Comparison of ENCODE assay signal across 6 cellular contexts in genomic region chr17:75876190-75876937, GRCh38. TPM values are rescaled to one million over a fixed set of nuclear protein-coding genes. Genes with fewer than 3 reads are reported as not detected.
A peak's percentile ranks its signal among the peaks of the same experiment; 100 is the strongest.
DNase-seq lines count a peak whose midpoint lies in the region; ATAC-seq, FAIRE-seq and TF ChIP-seq lines count a peak whose summit lies in the region.

No MANE protein-coding gene starts in this region.

- DNase-seq in A549 (ENCODE audit: low read depth in 1 of 2, low spot score in 1 of 2): peak; percentile 74
- peak; percentile 86 for DNase-seq in NAMALWA (ENCODE audit: low spot score)
- peak; percentile 47 for DNase-seq in activated T-helper 9 cell treated with anti-CD3 and anti-CD28 coated beads, Interleukin-2, amount 50 U/mL, for 16 hours (ENCODE audit: low read depth)
- peak; percentile 88 for DNase-seq in left lobe of liver (ENCODE audit: low spot score)
- DNase-seq in thyroid gland: peak; percentile 84 to 89

- intact Hi-C loops in thyroid gland (cut with DNase I): no loop called here

- CTCF ChIA-PET in A549 (lab: Yijun Ruan, JAX): interaction anchor here (0.7 to 22.8 kb wide), 25 partner anchors 9 to 196 kb away, joined by 3 to 513 read pairs (median 5); partner anchors contain the start of genes GALK1, MRPL38, TRIM65 and UNK

- H3K27me3 ChIP-seq in thyroid gland: no peaks in the 10 kb centered on the region

- 0 out of 5 replicates have a peak, but pooled peaks of 1 of the 2 experiments have one; percentile 2 for TF ChIP-seq RAD21 in A549 (conservative IDR thresholded peaks at IDR 0.05 in 1 of 2, IDR thresholded peaks at IDR 0.05 in 1 of 2)

- H3K4me3 ChIP-seq in A549 (peak overlapping the region; percentile 85), thyroid gland (replicated peaks in 1 of 3) (peak overlapping the region in 1 of 3 donors; percentile 54)

- POLR2A ChIA-PET in A549 (lab: Yijun Ruan, JAX): interaction anchor here (0.6 to 4.9 kb wide), 6 partner anchors 20 to 104 kb away, joined by 5 to 52 read pairs (median 22); partner anchors contain the start of genes ACOX1, MRPL38, TEN1 and TRIM65

- no peak for TF ChIP-seq EP300 in A549 (IDR thresholded peaks at IDR 0.05)

- peak overlapping the region; percentile 92 to 94 for H3K27ac ChIP-seq in A549
- peak overlapping the region; percentile 91 to 93 (median 91) for H3K27ac ChIP-seq in thyroid gland

- peak overlapping the region; percentile 93 for H3K4me2 ChIP-seq in A549

- TF ChIP-seq CTCF in A549 (IDR thresholded peaks at IDR 0.05) (peak; percentile 24; the same call in 1 of the 3 replicates), thyroid gland (IDR thresholded peaks at IDR 0.05) (peak in 2 of 6 experiments; percentile 14 to 23)

- no peak for FAIRE-seq in A549 (lab: Jason Lieb, UNC)

- TF ChIP-seq POLR2A in A549 (IDR thresholded peaks at IDR 0.05; ENCODE audit: low read length) (0 out of 2 replicates have a peak, but pooled peaks have one; percentile 15), thyroid gland (IDR thresholded peaks at IDR 0.05) (peak in 1 of 2 donors; percentile 29)

- peaks cover 43% of the 10 kb centered on the region for H3K4me1 ChIP-seq in A549
- peaks cover 41 to 58% of the 10 kb centered on the region in 2 donors for H3K4me1 ChIP-seq in thyroid gland

- H3K9me3 ChIP-seq in A549 (no peaks in the 10 kb centered on the region), thyroid gland (no peaks in the 10 kb centered on the region)

- ATAC-seq in A549 (peak; percentile 38 to 62), left lobe of liver (peak; percentile 63), GM19395 (IDR thresholded peaks at IDR 0.05; ENCODE audit: unreplicated experiment) (no peak)

- WGBS in A549 (ENCODE audit: missing lambda C conversion rate): 3% methylated on average over 16 of the region's 26 CpGs
- WGBS in thyroid gland, 2 donors: 3 to 14% methylated on average over 11 to 16 of the region's 26 CpGs

- peaks cover 0 to 6% of the 10 kb centered on the region in 2 donors for H3K36me3 ChIP-seq in thyroid gland

TF ChIP-seq in A549, 52 proteins besides CTCF, POLR2A, EP300 and RAD21:
- TF ChIP-seq EHMT2 (IDR thresholded peaks at IDR 0.05; ENCODE audit: low read depth) (no peak), KDM5A (IDR thresholded peaks at IDR 0.05) (no peak), PBX3 (IDR thresholded peaks at IDR 0.05) (peak; percentile 12; the same call in 1 of the 2 replicates), JUN (IDR thresholded peaks at IDR 0.05) (peak in 1 of 2 experiments; percentile 39; a peak in 1 of 5 replicates), GATA3 (IDR thresholded peaks at IDR 0.05; ENCODE audit: borderline replicate concordance) (peak; percentile 12; the same call in 1 of the 2 replicates), HOXB5 (CRISPR knock-in tag; IDR thresholded peaks at IDR 0.05) (0 out of 2 replicates have a peak, but pooled peaks have one; percentile 11), E2F6 (IDR thresholded peaks at IDR 0.05; ENCODE audit: borderline replicate concordance, low read depth) (peak; percentile 53; the same call in 1 of the 2 replicates), ATOH8 (CRISPR knock-in tag; IDR thresholded peaks at IDR 0.05; ENCODE audit: low read depth) (peak; percentile 80; the same call in 1 of the 2 replicates), MAX (IDR thresholded peaks at IDR 0.05) (peak; percentile 49), USF2 (IDR thresholded peaks at IDR 0.05) (no peak)
TF ChIP-seq in A549: peak in this region for 7.

RNA-seq across cellular contexts. Expression of gene TRIM47, which starts 2.0 kb away (rescaled TPM):
- 19.6 and 26.7 TPM in 2 replicates for polyA plus RNA-seq in A549 (2011; rRNA removed)
- 50.0 and 67.2 TPM in 2 replicates for polyA plus RNA-seq in A549 (2012; cell fraction: cytosol; rRNA removed)
- polyA plus RNA-seq in A549 (2012; cell fraction: nucleus; rRNA removed): 162 and 183 TPM in 2 replicates
- polyA plus RNA-seq in A549 (2017; fragmentation: RNase III; extraction: RNeasy Plus Mini Kit Qiagen cat#74134 plus additional on column Dnase treatment): 45.3 to 54.7 TPM (median 46.6 TPM) in 3 replicates
- polyA minus RNA-seq in A549 (2011; rRNA and poly(A)+ RNA removed): 31.2 and 34.8 TPM in 2 replicates
- 24.3 TPM for total RNA-seq in left lobe of liver
- 10 to 100 TPM; 14.7 to 27.8 (median 19.7) TPM for total RNA-seq in thyroid gland

RNA-seq across cellular contexts. Expression of gene TRIM65, which starts 20.4 kb away (rescaled TPM):
- polyA plus RNA-seq in A549 (2011; rRNA removed): 13.5 and 17.4 TPM in 2 replicates
- 17.8 and 28.0 TPM in 2 replicates for polyA plus RNA-seq in A549 (2012; cell fraction: cytosol; rRNA removed)
- polyA plus RNA-seq in A549 (2012; cell fraction: nucleus; rRNA removed): 46.1 and 47.2 TPM in 2 replicates
- 26.2 to 30.2 TPM (median 30.1 TPM) in 3 replicates for polyA plus RNA-seq in A549 (2017; fragmentation: RNase III; extraction: RNeasy Plus Mini Kit Qiagen cat#74134 plus additional on column Dnase treatment)
- 12.7 and 16.0 TPM in 2 replicates for polyA minus RNA-seq in A549 (2011; rRNA and poly(A)+ RNA removed)
- total RNA-seq in left lobe of liver: 9.8 TPM
- 10 to 100 TPM; 23.0 to 39.4 (median 31.8) TPM for total RNA-seq in thyroid gland

RNA-seq across cellular contexts. Expression of gene WBP2, which starts 21.2 kb away (rescaled TPM):
- polyA plus RNA-seq in A549 (2011; rRNA removed) (35.6 and 39.7 TPM in 2 replicates), A549 (2017; fragmentation: RNase III; extraction: RNeasy Plus Mini Kit Qiagen cat#74134 plus additional on column Dnase treatment) (111 to 131 TPM (median 116 TPM) in 3 replicates)
- polyA plus RNA-seq in A549 (2012; cell fraction: cytosol; rRNA removed): 26.6 and 35.4 TPM in 2 replicates
- 60.1 and 71.4 TPM in 2 replicates for polyA plus RNA-seq in A549 (2012; cell fraction: nucleus; rRNA removed)
- polyA minus RNA-seq in A549 (2011; rRNA and poly(A)+ RNA removed): 31.8 and 40.3 TPM in 2 replicates
- total RNA-seq in left lobe of liver (68.3 TPM), thyroid gland (10 to 100 TPM; 41.8 to 64.5 (median 53.5) TPM)

RNA-seq across cellular contexts. Expression of gene MRPL38, which starts 28.3 kb away (rescaled TPM):
- polyA plus RNA-seq in A549 (2011; rRNA removed): 43.4 and 53.5 TPM in 2 replicates
- polyA plus RNA-seq in A549 (2012; cell fraction: cytosol; rRNA removed): 126 and 151 TPM in 2 replicates
- 315 and 362 TPM in 2 replicates for polyA plus RNA-seq in A549 (2012; cell fraction: nucleus; rRNA removed)
- 102 to 105 TPM (median 104 TPM) in 3 replicates for polyA plus RNA-seq in A549 (2017; fragmentation: RNase III; extraction: RNeasy Plus Mini Kit Qiagen cat#74134 plus additional on column Dnase treatment)
- polyA minus RNA-seq in A549 (2011; rRNA and poly(A)+ RNA removed): 63.6 and 110 TPM in 2 replicates
- 82.4 TPM for total RNA-seq in left lobe of liver
- 10 to 100 TPM; 34.8 to 60.6 (median 50.3) TPM for total RNA-seq in thyroid gland

RNA-seq across cellular contexts. Expression of gene UNC13D, which starts 32.2 kb away (rescaled TPM):
- 0.97 and 1.6 TPM in 2 replicates for polyA plus RNA-seq in A549 (2011; rRNA removed)
- 1.3 and 2.0 TPM in 2 replicates for polyA plus RNA-seq in A549 (2012; cell fraction: cytosol; rRNA removed)
- polyA plus RNA-seq in A549 (2012; cell fraction: nucleus; rRNA removed): 6.1 and 10.5 TPM in 2 replicates
- polyA plus RNA-seq in A549 (2017; fragmentation: RNase III; extraction: RNeasy Plus Mini Kit Qiagen cat#74134 plus additional on column Dnase treatment): 3.5 to 4.5 TPM (median 4.3 TPM) in 3 replicates
- polyA minus RNA-seq in A549 (2011; rRNA and poly(A)+ RNA removed): 1.7 and 3.3 TPM in 2 replicates
- 10.8 TPM for total RNA-seq in left lobe of liver
- 1 to 10 TPM; 4.0 to 8.1 (median 5.2) TPM for total RNA-seq in thyroid gland
